16 cellular contexts compared by ENCODE assay signal in the genomic region with DNA sequence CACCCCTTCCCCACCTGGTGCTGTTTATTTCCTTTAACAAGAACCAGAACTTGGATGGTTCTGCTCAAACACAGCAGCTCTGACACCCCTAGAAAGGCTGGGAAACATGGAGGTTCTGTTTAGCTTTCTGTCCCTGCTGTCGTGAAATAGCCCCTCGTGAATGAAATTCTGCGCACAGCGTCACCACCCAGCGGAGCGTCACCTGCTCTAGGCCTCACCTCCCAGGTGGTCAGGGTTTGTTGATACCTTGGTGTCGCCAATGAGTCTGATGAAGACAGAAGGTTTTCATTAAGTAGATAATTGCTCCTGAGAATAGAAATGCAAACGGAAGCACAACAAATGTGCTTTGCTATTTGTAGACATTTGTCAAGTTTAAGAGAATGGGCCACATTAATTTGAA.
DNase-seq lines count a peak whose midpoint lies in the region; FAIRE-seq and TF ChIP-seq lines count a peak whose summit lies in the region.
"Had no signal": no experiment of that assay in that cellular context is flagged by ENCODE, and none has a peak within 500 bp of the region (broad histone marks: within the 10 kb centered on the region; RNA-seq: fewer than 3 reads in every experiment).

No MANE protein-coding gene starts in this region.

- POLR2A ChIA-PET in A673 (lab: Charles Lee; ENCODE audit: low non-redundant PET): no interaction called here

- CTCF ChIA-PET in A673 (lab: Charles Lee): no interaction called here

- FAIRE-seq in bronchial epithelial cell (lab: Jason Lieb, UNC): peak; percentile 72

- H3K36me3 Mint-ChIP-seq in activated T-helper 1 cell treated with anti-CD3 and anti-CD28 coated beads, Interleukin-12 subunit alpha, Interleukin-12 subunit beta, Interleukin-2, Interleukin-4 antibody, amounts not matched to agents 30 ng/mL and 10 ng/mL and 1 ng/mL, durations not matched to agents 14 hours and 24 hours and 36 hours (ENCODE audit: low read depth): no peaks in the 10 kb centered on the region
- no peaks in the 10 kb centered on the region for H3K36me3 Mint-ChIP-seq in CD14-positive monocyte

- BruUV-seq in A673 (replicated peaks; lab: Mats Ljungman, UMichigan): no TSS peak

- H3K36me3 ChIP-seq in A673 (ENCODE audit: insufficient read depth, low read length, poor library complexity, severe bottlenecking): no peaks in the 10 kb centered on the region
- no peaks in the 10 kb centered on the region for H3K36me3 ChIP-seq in bronchial epithelial cell (ENCODE audit: control insufficient read depth, insufficient read depth, low read length)

- no peaks in the 10 kb centered on the region for H3K9me3 Mint-ChIP-seq in activated T-helper 1 cell treated with anti-CD3 and anti-CD28 coated beads, Interleukin-12 subunit alpha, Interleukin-12 subunit beta, Interleukin-2, Interleukin-4 antibody, amounts not matched to agents 30 ng/mL and 10 ng/mL and 1 ng/mL, durations not matched to agents 14 hours and 24 hours and 36 hours
- H3K9me3 Mint-ChIP-seq in CD14-positive monocyte: no peaks in the 10 kb centered on the region
- H3K9me3 Mint-ChIP-seq: CD4-positive, alpha-beta T cell had no signal

- H3K4me3 ChIP-seq in A673 (ENCODE audit: low read depth, low read length, poor library complexity, severe bottlenecking): peak overlapping the region; percentile 5
- no peak overlapping the region for H3K4me3 ChIP-seq in bronchial epithelial cell (ENCODE audit: low read depth, low read length)

- H3K4me1 ChIP-seq in A673 (ENCODE audit: insufficient read depth, low read length, poor library complexity, severe bottlenecking): peaks cover 41% of the 10 kb centered on the region

- H3K4me1 Mint-ChIP-seq in activated T-helper 1 cell treated with anti-CD3 and anti-CD28 coated beads, Interleukin-12 subunit alpha, Interleukin-12 subunit beta, Interleukin-2, Interleukin-4 antibody, amounts not matched to agents 30 ng/mL and 10 ng/mL and 1 ng/mL, durations not matched to agents 14 hours and 24 hours and 36 hours (ENCODE audit: low read depth): no peaks in the 10 kb centered on the region
- no peaks in the 10 kb centered on the region for H3K4me1 Mint-ChIP-seq in CD14-positive monocyte

- intact Hi-C loops in A673 (cut with micrococcal nuclease; ENCODE audit: unreplicated experiment) (no loop called here), CD14-positive monocyte (cut with micrococcal nuclease) (no loop called here)
- intact Hi-C loops in activated T-helper 1 cell treated with anti-CD3 and anti-CD28 coated beads, Interleukin-12 subunit alpha, Interleukin-12 subunit beta, Interleukin-2, Interleukin-4 antibody, amounts not matched to agents 30 ng/mL and 10 ng/mL and 1 ng/mL, durations not matched to agents 14 hours and 24 hours and 36 hours (cut with micrococcal nuclease): no loop called here

- peak overlapping the region; percentile 41 for H3K27ac ChIP-seq in A673 (ENCODE audit: low read depth, low read length, poor library complexity, severe bottlenecking)

- H3K27ac Mint-ChIP-seq in activated T-helper 1 cell treated with anti-CD3 and anti-CD28 coated beads, Interleukin-12 subunit alpha, Interleukin-12 subunit beta, Interleukin-2, Interleukin-4 antibody, amounts not matched to agents 30 ng/mL and 10 ng/mL and 1 ng/mL, durations not matched to agents 14 hours and 24 hours and 36 hours: no peak overlapping the region
- no peak overlapping the region for H3K27ac Mint-ChIP-seq in CD14-positive monocyte
- H3K27ac Mint-ChIP-seq: CD4-positive, alpha-beta T cell had no signal

- H3K27me3 ChIP-seq in A673 (replicated peaks; ENCODE audit: insufficient read depth, low read depth, low read length, poor library complexity) (no peaks in the 10 kb centered on the region), bronchial epithelial cell (ENCODE audit: control insufficient read depth, insufficient read depth, low read length) (no peaks in the 10 kb centered on the region)

- H3K9me3 ChIP-seq in A673 (ENCODE audit: low read depth, low read length, poor library complexity, severe bottlenecking): no peaks in the 10 kb centered on the region

- TF ChIP-seq CTCF in A673 (conservative IDR thresholded peaks at IDR 0.05; ENCODE audit: low read depth, low read length): no peak
- no peak for TF ChIP-seq CTCF in bronchial epithelial cell (IDR thresholded peaks at IDR 0.05; ENCODE audit: insufficient read depth, low read length, severe bottlenecking)
- no peak for TF ChIP-seq CTCF in CD14-positive monocyte (IDR thresholded peaks at IDR 0.05)

- no peak for DNase-seq in A673 (ENCODE audit: low spot score)
- DNase-seq in DMS153 treated with DMSO at 0.1 percent for 48 hours (lab: John Stamatoyannopoulos, UW; ENCODE audit: unreplicated experiment): peak; percentile 95
- DNase-seq in NCI-H524 treated with DMSO at 0.1 percent for 48 hours (lab: John Stamatoyannopoulos, UW): peak; percentile 45
- no peak for DNase-seq in bronchial epithelial cell (ENCODE audit: low read depth)
- DNase-seq in activated T-helper 1 cell treated with anti-CD3 and anti-CD28 coated beads, Interleukin-12 subunit alpha, Interleukin-12 subunit beta, Interleukin-2, Interleukin-4 antibody, amounts not matched to agents 30 ng/mL and 10 ng/mL and 1 ng/mL, durations not matched to agents 14 hours and 24 hours and 36 hours (ENCODE audit: low spot score): no peak
- no peak for DNase-seq in CD14-positive monocyte (ENCODE audit: low spot score)
- no peak for DNase-seq in stimulated activated CD4-positive, alpha-beta T cell treated with anti-CD3 and anti-CD28 coated beads, Interleukin-4, amount 100 ng/mL, for 24 hours
- DNase-seq: ACHN; CD4-positive, alpha-beta T cell; EL; H7; IMR-90; Kasumi-1; NCI-H1436; NCI-H2081 treated with DMSO at 0.1 percent for 48 hours; NCI-H226 had no signal

- H3K4me3 Mint-ChIP-seq in activated T-helper 1 cell treated with anti-CD3 and anti-CD28 coated beads, Interleukin-12 subunit alpha, Interleukin-12 subunit beta, Interleukin-2, Interleukin-4 antibody, amounts not matched to agents 30 ng/mL and 10 ng/mL and 1 ng/mL, durations not matched to agents 14 hours and 24 hours and 36 hours: no peak overlapping the region
- no peak overlapping the region for H3K4me3 Mint-ChIP-seq in CD14-positive monocyte
- H3K4me3 Mint-ChIP-seq: CD4-positive, alpha-beta T cell had no signal

- peaks cover 4% of the 10 kb centered on the region for H3K27me3 Mint-ChIP-seq in activated T-helper 1 cell treated with anti-CD3 and anti-CD28 coated beads, Interleukin-12 subunit alpha, Interleukin-12 subunit beta, Interleukin-2, Interleukin-4 antibody, amounts not matched to agents 30 ng/mL and 10 ng/mL and 1 ng/mL, durations not matched to agents 14 hours and 24 hours and 36 hours (ENCODE audit: insufficient read depth)
- H3K27me3 Mint-ChIP-seq in CD14-positive monocyte (ENCODE audit: low read depth in 3 of 3): peaks cover 0 to 3% (median 0%) of the 10 kb centered on the region in 3 donors
- H3K27me3 Mint-ChIP-seq: CD4-positive, alpha-beta T cell had no signal

Comparison
In these comparisons a context has a peak if more than half of its experiments do, and no peak if none do; other contexts are left out.
1. DNase-seq: peak in DMS153 treated with DMSO at 0.1 percent for 48 hours (single experiment) and NCI-H524 treated with DMSO at 0.1 percent for 48 hours (single experiment); none in A673 (single experiment), bronchial epithelial cell (single experiment), activated T-helper 1 cell treated with anti-CD3 and anti-CD28 coated beads, Interleukin-12 subunit alpha, Interleukin-12 subunit beta, Interleukin-2, Interleukin-4 antibody, amounts not matched to agents 30 ng/mL and 10 ng/mL and 1 ng/mL, durations not matched to agents 14 hours and 24 hours and 36 hours (single experiment), CD14-positive monocyte (single experiment) and stimulated activated CD4-positive, alpha-beta T cell treated with anti-CD3 and anti-CD28 coated beads, Interleukin-4, amount 100 ng/mL, for 24 hours (single experiment).